In the genomic region with DNA sequence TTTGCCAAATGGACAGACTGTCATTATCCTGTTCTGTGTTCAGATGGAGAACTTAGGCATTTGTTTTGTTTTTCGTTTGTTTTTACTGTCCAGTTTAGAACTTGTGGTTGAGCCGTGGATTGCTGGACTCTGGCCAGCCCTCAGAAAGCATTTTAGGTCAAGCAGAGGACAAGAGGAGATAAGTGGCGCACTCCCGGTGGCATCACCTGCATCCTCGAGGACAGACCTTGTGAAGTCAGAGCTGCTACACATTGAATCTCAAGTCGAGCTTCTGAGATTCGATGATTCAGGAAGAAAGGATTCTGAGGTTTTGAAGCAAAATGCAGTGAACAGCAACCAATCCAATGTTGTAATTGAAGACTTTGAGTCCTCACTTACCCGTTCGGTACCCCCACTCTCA, we compare ENCODE assay signal across 15 cellular contexts. TPM values are rescaled to one million over a fixed set of nuclear protein-coding genes. Genes with fewer than 3 reads are reported as not detected.
DNase-seq lines count a peak whose midpoint lies in the region; ATAC-seq and TF ChIP-seq lines count a peak whose summit lies in the region.
"Had no signal": no experiment of that assay in that cellular context is flagged by ENCODE, and none has a peak within 500 bp of the region (broad histone marks: within the 10 kb centered on the region; RNA-seq: fewer than 3 reads in every experiment).

No MANE protein-coding gene starts in this region.

- H3K4me3 ChIP-seq in fibroblast of lung (replicated peaks in 1 of 4; ENCODE audit: control extremely low read depth in 1 of 4, insufficient read depth in 1 of 4, low read depth in 3 of 4, low read length in 4 of 4) (no peak overlapping the region), upper lobe of left lung (no peak overlapping the region), SK-N-SH (ENCODE audit: low read depth in 2 of 2, low read length in 1 of 2) (no peak overlapping the region), prostate gland (no peak overlapping the region)
- H3K4me3 ChIP-seq: left ventricle myocardium inferior, uterus had no signal

- POLR2A ChIA-PET in SK-N-SH (lab: Yijun Ruan, JAX) = no interaction called here

- H3K4me2 ChIP-seq in fibroblast of lung (ENCODE audit: extremely low read depth, insufficient read depth, low read length) (no peak overlapping the region), SK-N-SH (no peak overlapping the region)

- H3K27ac Mint-ChIP-seq in activated naive CD4-positive, alpha-beta T cell treated with anti-CD3 and anti-CD28 coated beads, Interleukin-2, amount 50 U/mL, for 24 hours = peak overlapping the region; percentile 90
- H3K27ac Mint-ChIP-seq: activated naive CD8-positive, alpha-beta T cell treated with anti-CD3 and anti-CD28 coated beads, Interleukin-2, amount 10 ng/mL, durations not matched to agents 7 days and 5 days had no signal

- TF ChIP-seq CTCF in VCaP (conservative IDR thresholded peaks at IDR 0.05) (no peak), fibroblast of lung (conservative IDR thresholded peaks at IDR 0.05 in 1 of 2, IDR thresholded peaks at IDR 0.05 in 1 of 2; ENCODE audit: low read depth in 1 of 2, low read length in 2 of 2) (no peak), upper lobe of left lung (IDR thresholded peaks at IDR 0.05) (no peak), SK-N-SH (IDR thresholded peaks at IDR 0.05) (no peak), prostate gland (IDR thresholded peaks at IDR 0.05) (no peak)

- H4K20me1 ChIP-seq in fibroblast of lung (ENCODE audit: control insufficient read depth, extremely low read depth, insufficient read depth, low read length) = no peaks in the 10 kb centered on the region
- H4K20me1 ChIP-seq in SK-N-SH (ENCODE audit: insufficient read depth) = no peaks in the 10 kb centered on the region

- H3K9me3 ChIP-seq in fibroblast of lung (ENCODE audit: control insufficient read depth, insufficient read depth, low read depth, low read length) (no peaks in the 10 kb centered on the region), upper lobe of left lung (no peaks in the 10 kb centered on the region), SK-N-SH (no peaks in the 10 kb centered on the region), prostate gland (no peaks in the 10 kb centered on the region)
- H3K9me3 ChIP-seq: left ventricle myocardium inferior, uterus had no signal

- H3K4me1 Mint-ChIP-seq in activated naive CD4-positive, alpha-beta T cell treated with anti-CD3 and anti-CD28 coated beads, Interleukin-2, amount 50 U/mL, for 24 hours = peaks cover 60% of the 10 kb centered on the region

- H3K4me1 ChIP-seq in fibroblast of lung (ENCODE audit: control insufficient read depth, extremely low read depth, insufficient read depth, low read length) (peaks cover 7% of the 10 kb centered on the region), upper lobe of left lung (peaks cover 26 to 51% (median 34%) of the 10 kb centered on the region in 4 donors), SK-N-SH (ENCODE audit: control insufficient read depth in 1 of 2, insufficient read depth in 2 of 2, low read depth in 1 of 2, low read length in 1 of 2) (peaks cover 0 to 5% of the 10 kb centered on the region in 2 experiments; a peak in 2 of 4 replicates), prostate gland (replicated peaks) (no peaks in the 10 kb centered on the region)
- H3K4me1 ChIP-seq: uterus had no signal

- no peak for TF ChIP-seq EP300 in upper lobe of left lung (IDR thresholded peaks at IDR 0.05)
- TF ChIP-seq EP300 in SK-N-SH (IDR thresholded peaks at IDR 0.05; ENCODE audit: borderline replicate concordance in 1 of 2, low read depth in 1 of 2, low read length in 1 of 2) = no peak

- H3K36me3 ChIP-seq in fibroblast of lung (ENCODE audit: control insufficient read depth, insufficient read depth, low read length) = peaks cover 10% of the 10 kb centered on the region
- H3K36me3 ChIP-seq in upper lobe of left lung = peaks cover 11 to 81% (median 36%) of the 10 kb centered on the region in 4 donors
- peaks cover 48 to 83% of the 10 kb centered on the region in 2 experiments for H3K36me3 ChIP-seq in SK-N-SH (replicated peaks in 1 of 2; ENCODE audit: control insufficient read depth in 1 of 2, insufficient read depth in 2 of 2, low read length in 1 of 2)
- no peaks in the 10 kb centered on the region for H3K36me3 ChIP-seq in prostate gland
- H3K36me3 ChIP-seq: uterus had no signal

- no peaks in the 10 kb centered on the region for H3K9me2 ChIP-seq in SK-N-SH

- no peak for TF ChIP-seq RAD21 in SK-N-SH (IDR thresholded peaks at IDR 0.05; ENCODE audit: low read length)

- H3K27me3 Mint-ChIP-seq in activated naive CD4-positive, alpha-beta T cell treated with anti-CD3 and anti-CD28 coated beads, Interleukin-2, amount 50 U/mL, for 24 hours = no peaks in the 10 kb centered on the region
- H3K27me3 Mint-ChIP-seq: activated naive CD8-positive, alpha-beta T cell treated with anti-CD3 and anti-CD28 coated beads, Interleukin-2, amount 10 ng/mL, durations not matched to agents 7 days and 5 days had no signal

- peaks cover 25% of the 10 kb centered on the region for H3K36me3 Mint-ChIP-seq in activated naive CD4-positive, alpha-beta T cell treated with anti-CD3 and anti-CD28 coated beads, Interleukin-2, amount 50 U/mL, for 24 hours

- intact Hi-C loops in prostate gland (cut with DNase I) = no loop called here

- H3K27ac ChIP-seq in VCaP (peak overlapping the region; percentile 97), fibroblast of lung (ENCODE audit: insufficient read depth, low read length) (no peak overlapping the region), upper lobe of left lung (peak overlapping the region; percentile 36 to 76 (median 55)), SK-N-SH (ENCODE audit: low read depth in 2 of 2, low read length in 1 of 2) (no peak overlapping the region), prostate gland (no peak overlapping the region)
- H3K27ac ChIP-seq: left ventricle myocardium inferior, uterus had no signal

- TF ChIP-seq POLR2A in upper lobe of left lung (IDR thresholded peaks at IDR 0.05) (no peak), prostate gland (IDR thresholded peaks at IDR 0.05) (no peak)

- H3F3A ChIP-seq in SK-N-SH (replicated peaks; ENCODE audit: insufficient read depth) = no peaks in the 10 kb centered on the region

- CTCF ChIA-PET in SK-N-SH (lab: Yijun Ruan, JAX) = interaction anchor here (1.3 to 3.8 kb wide), 2 partner anchors 9 kb away, joined by 3 to 17 read pairs; a partner anchor contains a TSS

- no peak overlapping the region for H3K9ac ChIP-seq in fibroblast of lung (ENCODE audit: insufficient read depth, low read length)
- no peak overlapping the region for H3K9ac ChIP-seq in SK-N-SH

- H3K79me2 ChIP-seq in fibroblast of lung (ENCODE audit: control insufficient read depth, insufficient read depth, low read length) (peaks cover 10% of the 10 kb centered on the region), SK-N-SH (ENCODE audit: insufficient read depth) (peaks cover 38% of the 10 kb centered on the region)

- no peak overlapping the region for H3K4me3 Mint-ChIP-seq in activated naive CD4-positive, alpha-beta T cell treated with anti-CD3 and anti-CD28 coated beads, Interleukin-2, amount 50 U/mL, for 24 hours
- H3K4me3 Mint-ChIP-seq: activated naive CD8-positive, alpha-beta T cell treated with anti-CD3 and anti-CD28 coated beads, Interleukin-2, amount 10 ng/mL, durations not matched to agents 7 days and 5 days had no signal

- WGBS in upper lobe of left lung, 2 donors = 59 to 70% methylated on average over 9 of the region's 9 CpGs
- WGBS in SK-N-SH (ENCODE audit: low lambda C conversion rate) = 73% methylated on average over 9 of the region's 9 CpGs
- WGBS in prostate gland = 70% methylated on average over 9 of the region's 9 CpGs

- ATAC-seq in upper lobe of left lung (ENCODE audit: low FRiP score in 2 of 2) = no peak

- no peak for DNase-seq in activated naive CD4-positive, alpha-beta T cell (lab: John Stamatoyannopoulos, UW)
- peak; percentile 8 to 65 for DNase-seq in fibroblast of lung (ENCODE audit: low read depth in 2 of 2)
- DNase-seq in upper lobe of left lung = no peak
- DNase-seq in SK-N-SH = no peak
- no peak for DNase-seq in prostate gland (ENCODE audit: low spot score)
- DNase-seq in NCI-H1930 (lab: John Stamatoyannopoulos, UW) = no peak
- DNase-seq: activated CD4-positive, alpha-beta T cell treated with anti-CD3 and anti-CD28 coated beads for 4 hours; activated naive CD8-positive, alpha-beta T cell treated with anti-CD3 and anti-CD28 coated beads, Interleukin-2, amount 10 ng/mL, durations not matched to agents 7 days and 5 days; effector CD8-positive, alpha-beta T cell; KBM-7; left ventricle myocardium inferior; uterus had no signal

- H2AFZ ChIP-seq in fibroblast of lung (ENCODE audit: low read length) (no peak overlapping the region), SK-N-SH (ENCODE audit: low read depth) (no peak overlapping the region)

- H3K27me3 ChIP-seq in fibroblast of lung (ENCODE audit: control insufficient read depth, insufficient read depth, low read length) = no peaks in the 10 kb centered on the region
- H3K27me3 ChIP-seq in upper lobe of left lung = no peaks in the 10 kb centered on the region
- no peaks in the 10 kb centered on the region for H3K27me3 ChIP-seq in SK-N-SH (ENCODE audit: insufficient read depth)
- no peaks in the 10 kb centered on the region for H3K27me3 ChIP-seq in prostate gland (replicated peaks; ENCODE audit: insufficient read depth)
- H3K27me3 ChIP-seq: uterus had no signal

- no peaks in the 10 kb centered on the region for H3K9me3 Mint-ChIP-seq in activated naive CD4-positive, alpha-beta T cell treated with anti-CD3 and anti-CD28 coated beads, Interleukin-2, amount 50 U/mL, for 24 hours
- H3K9me3 Mint-ChIP-seq: activated naive CD8-positive, alpha-beta T cell treated with anti-CD3 and anti-CD28 coated beads, Interleukin-2, amount 10 ng/mL, durations not matched to agents 7 days and 5 days had no signal

RNA-seq across cellular contexts. Expression of a gene that starts 8.9 kb away (rescaled TPM):
- total RNA-seq in fibroblast of lung = 19.0 and 21.1 TPM in 2 replicates
- 40.5 and 45.1 TPM in 2 replicates for polyA plus RNA-seq in fibroblast of lung
- 22.6 and 23.7 TPM in 2 replicates for polyA plus RNA-seq in fibroblast of lung (2012)
- 32.2 and 50.2 TPM in 2 replicates for polyA minus RNA-seq in fibroblast of lung (ENCODE audit: low replicate concordance)
- 100 to 1,000 TPM in 3 of 6 donors, 10 to 100 TPM in 3; 91.1 to 157 (median 105) TPM for total RNA-seq in upper lobe of left lung
- polyA plus RNA-seq in SK-N-SH (2012; rRNA removed) = 18.4 and 23.5 TPM in 2 replicates
- polyA plus RNA-seq in SK-N-SH (2012; cell fraction: cytosol; rRNA removed) = 17.6 and 18.2 TPM in 2 replicates
- polyA plus RNA-seq in SK-N-SH (2012; cell fraction: nucleus; rRNA removed) = 49.1 and 69.3 TPM in 2 replicates
- total RNA-seq in prostate gland = 10 to 100 TPM; 34.5 to 64.6 TPM

RNA-seq across cellular contexts. Expression of a gene that starts 9.0 kb away (rescaled TPM):
- total RNA-seq in fibroblast of lung (10.8 and 12.7 TPM in 2 replicates), upper lobe of left lung (10 to 100 TPM in 3 of 6 donors, 1 to 10 TPM in 3; 1.6 to 21.0 (median 10.6) TPM), prostate gland (10 to 100 TPM in 1 of 2 donors, 1 to 10 TPM in 1; 9.7 to 10.7 TPM)
- polyA plus RNA-seq in fibroblast of lung (16.8 and 19.0 TPM in 2 replicates), SK-N-SH (2012; rRNA removed) (5.4 and 8.5 TPM in 2 replicates)
- 7.9 and 8.9 TPM in 2 replicates for polyA plus RNA-seq in fibroblast of lung (2012)
- 3.6 and 5.5 TPM in 2 replicates for polyA minus RNA-seq in fibroblast of lung (ENCODE audit: low replicate concordance)
- polyA plus RNA-seq in SK-N-SH (2012; cell fraction: cytosol; rRNA removed) = 7.9 and 8.2 TPM in 2 replicates
- 4.0 and 12.3 TPM in 2 replicates for polyA plus RNA-seq in SK-N-SH (2012; cell fraction: nucleus; rRNA removed)

RNA-seq across cellular contexts. Expression of a gene that starts 26.9 kb away (rescaled TPM):
- 0.26 TPM in 1 of 2 replicates, not detected in the other for total RNA-seq in fibroblast of lung
- polyA plus RNA-seq in fibroblast of lung = not detected in 2 replicates
- polyA plus RNA-seq in fibroblast of lung (2012) = not detected in 2 replicates
- not detected in 2 replicates for polyA minus RNA-seq in fibroblast of lung (ENCODE audit: low replicate concordance)
- total RNA-seq in upper lobe of left lung = 10 to 100 TPM in 1 of 6 donors, 1 to 10 TPM in 4, under 1 TPM in 1; 0.54 to 11.3 (median 6.0) TPM
- polyA plus RNA-seq in SK-N-SH (2012; rRNA removed) = 0.06 and 0.10 TPM in 2 replicates
- polyA plus RNA-seq in SK-N-SH (2012; cell fraction: cytosol; rRNA removed) = 0.12 TPM in 2 replicates
- 0.13 and 0.14 TPM in 2 replicates for polyA plus RNA-seq in SK-N-SH (2012; cell fraction: nucleus; rRNA removed)
- 1 to 10 TPM in 1 of 2 donors, under 1 TPM in 1; 0.87 to 1.1 TPM for total RNA-seq in prostate gland
- total RNA-seq: activated naive CD8-positive, alpha-beta T cell treated with anti-CD3 and anti-CD28 coated beads, Interleukin-2, amount 10 ng/mL, durations not matched to agents 7 days and 5 days; G401; left ventricle myocardium inferior had no signal

Comparison
In these comparisons a context has a peak if more than half of its experiments do, and no peak if none do; other contexts are left out.
1. DNase-seq: peak in fibroblast of lung (2 of 2); none in activated naive CD4-positive, alpha-beta T cell (0 of 4), upper lobe of left lung (0 of 2), SK-N-SH (single experiment), prostate gland (single experiment) and NCI-H1930 (0 of 2).
2. H3K27ac ChIP-seq: peak in VCaP (single experiment) and upper lobe of left lung (4 of 4); none in fibroblast of lung (single experiment), SK-N-SH (0 of 2) and prostate gland (0 of 2).